ENCODE assay signal across 8 cellular contexts in the genomic region with DNA sequence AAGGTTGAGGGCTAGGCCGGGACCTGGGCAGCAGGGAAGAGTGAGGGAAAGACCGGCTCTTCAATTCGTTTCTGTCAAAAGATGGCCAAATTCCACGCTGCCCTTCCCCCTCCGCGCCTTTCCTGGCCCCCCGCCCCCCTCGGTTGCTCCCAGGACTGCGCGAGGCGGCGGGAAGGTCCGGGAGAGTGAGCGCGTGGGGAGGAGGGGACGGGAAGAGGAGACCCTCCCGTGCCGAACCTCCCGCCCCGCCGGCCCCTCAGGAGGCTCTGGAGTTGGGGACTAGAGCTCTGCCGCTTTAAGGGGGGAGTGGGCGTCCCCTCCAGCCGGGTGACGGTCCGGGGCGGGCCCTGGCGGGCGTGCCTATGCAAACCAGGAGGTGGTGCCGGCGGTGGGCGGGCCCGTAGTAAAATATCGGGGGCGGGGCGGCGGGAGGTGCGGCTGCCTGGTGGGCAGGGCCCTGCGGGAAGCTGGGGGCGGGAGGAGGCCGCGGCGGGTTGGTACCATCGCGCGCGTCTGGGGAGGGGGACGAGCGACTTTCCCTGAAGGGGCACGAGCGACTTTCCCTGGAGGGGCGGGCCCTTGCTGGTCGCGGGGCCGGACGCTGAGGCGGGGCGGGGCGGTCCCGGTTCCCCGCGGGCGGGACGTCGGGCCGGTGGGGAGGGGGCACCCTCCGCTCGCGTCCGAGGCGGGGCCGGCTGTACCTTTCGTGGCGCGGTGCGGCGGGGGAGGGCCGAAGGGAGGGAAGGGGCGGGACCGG. TPM values are rescaled to one million over a fixed set of nuclear protein-coding genes. Genes with fewer than 3 reads are reported as not detected.
DNase-seq lines count a peak whose midpoint lies in the region; ATAC-seq and TF ChIP-seq lines count a peak whose summit lies in the region.

No MANE protein-coding gene starts in this region.

- DNase-seq in BJ (ENCODE audit: low read depth) = peak; percentile 77
- DNase-seq in NCI-H748 treated with DMSO at 0.1 percent for 48 hours (lab: John Stamatoyannopoulos, UW) = peak; percentile 97
- peak; percentile 96 to 97 for DNase-seq in activated CD4-positive, alpha-beta T cell treated with anti-CD3 and anti-CD28 coated beads, Interleukin-2, amount 50 U/mL, for 48 hours
- peak; percentile 83 to 97 for DNase-seq in dermis microvascular lymphatic vessel endothelial cell (ENCODE audit: low read depth in 2 of 2)
- peak; percentile 95 to 99 for DNase-seq in lower leg skin (ENCODE audit: low spot score in 2 of 2)
- peak; percentile 97 for DNase-seq in stimulated activated CD4-positive, alpha-beta T cell treated with anti-CD3 and anti-CD28 coated beads, Interleukin-4, amount 100 ng/mL, for 24 hours

- peak overlapping the region; percentile 68 for H3K4me3 ChIP-seq in BJ (ENCODE audit: low read depth, low read length)
- peak overlapping the region; percentile 55 for H3K4me3 ChIP-seq in lower leg skin (ENCODE audit: low read depth, poor library complexity, severe bottlenecking)

- POLR2A ChIA-PET in BJ (lab: Charles Lee) = interaction anchor here (0.6 to 1.0 kb wide), 2 partner anchors 57 to 58 kb away, joined by 5 to 7 read pairs; partner anchors contain the start of gene BCL9

- no peaks in the 10 kb centered on the region for H3K36me3 ChIP-seq in BJ (ENCODE audit: control insufficient read depth, insufficient read depth, low read length)

- TF ChIP-seq CTCF in BJ (IDR thresholded peaks at IDR 0.05; ENCODE audit: insufficient read depth, low read depth, low read length) (no peak), lower leg skin (IDR thresholded peaks at IDR 0.05) (no peak)

- TF ChIP-seq POLR2A in lower leg skin (IDR thresholded peaks at IDR 0.05) = no peak

- 0% methylated on average over 26 to 43 of the region's 80 CpGs for WGBS in lower leg skin, 2 donors

- H3K27me3 ChIP-seq in BJ (ENCODE audit: control insufficient read depth, insufficient read depth, low read length) = no peaks in the 10 kb centered on the region

- peak; percentile 70 for ATAC-seq in GM19438 (IDR thresholded peaks at IDR 0.05; ENCODE audit: low read depth, unreplicated experiment)
- peak; percentile 52 for ATAC-seq in HG03565 (IDR thresholded peaks at IDR 0.05; ENCODE audit: unreplicated experiment)

- intact Hi-C loops in lower leg skin (cut with DNase I; ENCODE audit: low total_unique reads) = no loop called here

- CTCF ChIA-PET in BJ (lab: Yijun Ruan, JAX) = interaction anchor here (0.7 to 1.6 kb wide), 4 partner anchors 34 to 105 kb away, joined by 3 to 8 read pairs (median 4); partner anchors contain the start of gene BCL9

RNA-seq across cellular contexts. Expression of gene BCL9, which starts 58.2 kb away (rescaled TPM):
- 4.8 and 5.3 TPM in 2 replicates for polyA plus RNA-seq in BJ (2011; rRNA removed)
- polyA minus RNA-seq in BJ (2011; rRNA and poly(A)+ RNA removed) = 6.2 and 8.7 TPM in 2 replicates
- total RNA-seq in dermis microvascular lymphatic vessel endothelial cell (1.5 and 2.2 TPM in 2 replicates), lower leg skin (10 to 100 TPM in 3 of 4 donors, 1 to 10 TPM in 1; 6.9 to 15.3 (median 12.8) TPM)

Comparison
In these comparisons a context has a peak if more than half of its experiments do, and no peak if none do; other contexts are left out.
1. Peak in every context shown above with its lines: DNase-seq, ATAC-seq and H3K4me3 ChIP-seq.